8 cellular contexts compared by ENCODE assay signal in genomic region chr12:79174656-79175055, GRCh38.
A peak's percentile ranks its signal among the peaks of the same experiment; 100 is the strongest.
DNase-seq lines count a peak whose midpoint lies in the region; ATAC-seq, FAIRE-seq and TF ChIP-seq lines count a peak whose summit lies in the region.

No MANE protein-coding gene starts in this region.

- FAIRE-seq in G401.6 (lab: Jason Lieb, UNC) = peak; percentile 79

- no peaks in the 10 kb centered on the region for H3K27me3 ChIP-seq in endodermal cell (ENCODE audit: control insufficient read depth, insufficient read depth, low read length, poor library complexity, severe bottlenecking)

- no peak overlapping the region for H3K9ac ChIP-seq in endodermal cell (ENCODE audit: extremely low read depth, low read length, poor library complexity, severe bottlenecking)

- ATAC-seq in GM21723 (IDR thresholded peaks at IDR 0.05; ENCODE audit: unreplicated experiment) = peak; percentile 75

- DNase-seq in NAMALWA (ENCODE audit: low spot score) (peak; percentile 35), endodermal cell (no peak), smooth muscle cell of the brain vasculature (ENCODE audit: low read depth, low spot score) (peak; percentile 32), NCI-H146 (lab: John Stamatoyannopoulos, UW) (no peak), GOT3 (lab: John Stamatoyannopoulos, UW) (no peak)
- DNase-seq in activated T-helper 1 cell treated with anti-CD3 and anti-CD28 coated beads, Interleukin-12 subunit alpha, Interleukin-12 subunit beta, Interleukin-2, Interleukin-4 antibody, amounts not matched to agents 30 ng/mL and 10 ng/mL and 1 ng/mL, durations not matched to agents 14 hours and 24 hours and 36 hours (ENCODE audit: low spot score) = no peak

- no peak overlapping the region for H3K4me3 ChIP-seq in endodermal cell (ENCODE audit: low read length)

- no peaks in the 10 kb centered on the region for H3K36me3 Mint-ChIP-seq in endodermal cell (ENCODE audit: low read depth)
- no peaks in the 10 kb centered on the region for H3K36me3 Mint-ChIP-seq in activated T-helper 1 cell treated with anti-CD3 and anti-CD28 coated beads, Interleukin-12 subunit alpha, Interleukin-12 subunit beta, Interleukin-2, Interleukin-4 antibody, amounts not matched to agents 30 ng/mL and 10 ng/mL and 1 ng/mL, durations not matched to agents 14 hours and 24 hours and 36 hours (ENCODE audit: low read depth)

- H3K27ac ChIP-seq in endodermal cell (ENCODE audit: low read depth, low read length) = no peak overlapping the region

- no peaks in the 10 kb centered on the region for H3K4me1 ChIP-seq in endodermal cell (ENCODE audit: control insufficient read depth, insufficient read depth, low read length)

- no peaks in the 10 kb centered on the region for H3K27me3 Mint-ChIP-seq in endodermal cell (ENCODE audit: insufficient read depth)
- peaks cover 2% of the 10 kb centered on the region for H3K27me3 Mint-ChIP-seq in activated T-helper 1 cell treated with anti-CD3 and anti-CD28 coated beads, Interleukin-12 subunit alpha, Interleukin-12 subunit beta, Interleukin-2, Interleukin-4 antibody, amounts not matched to agents 30 ng/mL and 10 ng/mL and 1 ng/mL, durations not matched to agents 14 hours and 24 hours and 36 hours (ENCODE audit: insufficient read depth)

- intact Hi-C loops in activated T-helper 1 cell treated with anti-CD3 and anti-CD28 coated beads, Interleukin-12 subunit alpha, Interleukin-12 subunit beta, Interleukin-2, Interleukin-4 antibody, amounts not matched to agents 30 ng/mL and 10 ng/mL and 1 ng/mL, durations not matched to agents 14 hours and 24 hours and 36 hours (cut with micrococcal nuclease) = no loop called here

- H3K36me3 ChIP-seq in endodermal cell (ENCODE audit: control insufficient read depth, insufficient read depth, low read length) = no peaks in the 10 kb centered on the region

- H3K27ac Mint-ChIP-seq in endodermal cell = no peak overlapping the region
- H3K27ac Mint-ChIP-seq in activated T-helper 1 cell treated with anti-CD3 and anti-CD28 coated beads, Interleukin-12 subunit alpha, Interleukin-12 subunit beta, Interleukin-2, Interleukin-4 antibody, amounts not matched to agents 30 ng/mL and 10 ng/mL and 1 ng/mL, durations not matched to agents 14 hours and 24 hours and 36 hours = no peak overlapping the region

- H3K4me3 Mint-ChIP-seq in endodermal cell = no peak overlapping the region
- H3K4me3 Mint-ChIP-seq in activated T-helper 1 cell treated with anti-CD3 and anti-CD28 coated beads, Interleukin-12 subunit alpha, Interleukin-12 subunit beta, Interleukin-2, Interleukin-4 antibody, amounts not matched to agents 30 ng/mL and 10 ng/mL and 1 ng/mL, durations not matched to agents 14 hours and 24 hours and 36 hours = no peak overlapping the region

- WGBS in endodermal cell (ENCODE audit: insufficient coverage in 1 of 2, insufficient read length in 1 of 2), 2 experiments = 40 to 60% methylated on average over 1 of the region's 1 CpG

- H3K9me3 ChIP-seq in endodermal cell (ENCODE audit: control insufficient read depth, low read length) = no peaks in the 10 kb centered on the region

- H3K4me1 Mint-ChIP-seq in endodermal cell = no peaks in the 10 kb centered on the region
- H3K4me1 Mint-ChIP-seq in activated T-helper 1 cell treated with anti-CD3 and anti-CD28 coated beads, Interleukin-12 subunit alpha, Interleukin-12 subunit beta, Interleukin-2, Interleukin-4 antibody, amounts not matched to agents 30 ng/mL and 10 ng/mL and 1 ng/mL, durations not matched to agents 14 hours and 24 hours and 36 hours (ENCODE audit: low read depth) = no peaks in the 10 kb centered on the region

- peaks cover 10% of the 10 kb centered on the region for H3K9me3 Mint-ChIP-seq in endodermal cell
- no peaks in the 10 kb centered on the region for H3K9me3 Mint-ChIP-seq in activated T-helper 1 cell treated with anti-CD3 and anti-CD28 coated beads, Interleukin-12 subunit alpha, Interleukin-12 subunit beta, Interleukin-2, Interleukin-4 antibody, amounts not matched to agents 30 ng/mL and 10 ng/mL and 1 ng/mL, durations not matched to agents 14 hours and 24 hours and 36 hours

- TF ChIP-seq CTCF in endodermal cell (conservative IDR thresholded peaks at IDR 0.05) = peak; percentile 63

Comparison
In these comparisons a context has a peak if more than half of its experiments do, and no peak if none do; other contexts are left out.
1. DNase-seq: peak in NAMALWA (single experiment) and smooth muscle cell of the brain vasculature (single experiment); none in endodermal cell (single experiment), activated T-helper 1 cell treated with anti-CD3 and anti-CD28 coated beads, Interleukin-12 subunit alpha, Interleukin-12 subunit beta, Interleukin-2, Interleukin-4 antibody, amounts not matched to agents 30 ng/mL and 10 ng/mL and 1 ng/mL, durations not matched to agents 14 hours and 24 hours and 36 hours (single experiment), NCI-H146 (single experiment) and GOT3 (single experiment).